In the genomic region with DNA sequence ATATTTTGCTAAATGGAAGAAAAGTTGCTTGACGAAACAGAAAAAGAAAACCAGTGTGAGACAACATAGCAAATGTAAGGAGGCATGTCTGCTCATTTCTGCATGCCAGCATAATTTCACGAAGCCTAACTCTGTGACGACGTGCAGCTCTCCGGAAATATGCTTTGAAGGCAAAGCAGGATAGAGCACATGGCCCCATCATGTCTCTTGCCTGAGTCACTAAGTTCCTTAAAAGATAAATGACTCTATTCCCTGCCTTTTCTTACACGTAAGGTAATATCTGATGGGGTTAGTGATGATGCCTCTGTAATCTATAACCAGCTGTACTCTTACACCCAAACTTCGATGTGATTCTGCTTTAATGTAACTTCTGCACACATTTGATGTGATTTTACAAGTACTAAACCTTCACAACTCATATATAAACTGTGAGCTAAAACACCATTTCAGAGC, we compare ENCODE assay signal across 21 cellular contexts.
DNase-seq lines count a peak whose midpoint lies in the region; ATAC-seq and TF ChIP-seq lines count a peak whose summit lies in the region.
"Had no signal": no experiment of that assay in that cellular context is flagged by ENCODE, and none has a peak within 500 bp of the region (broad histone marks: within the 10 kb centered on the region; RNA-seq: fewer than 3 reads in every experiment).

No MANE protein-coding gene starts in this region.

- peaks cover 2% of the 10 kb centered on the region for H3K36me3 Mint-ChIP-seq in mesothelial cell of epicardium
- H3K36me3 Mint-ChIP-seq in activated naive CD8-positive, alpha-beta T cell treated with anti-CD3 and anti-CD28 coated beads, Interleukin-2, amount 50 U/mL, for 24 hours (ENCODE audit: low read depth): no peaks in the 10 kb centered on the region
- H3K36me3 Mint-ChIP-seq: CD4-positive, CD25-positive, alpha-beta regulatory T cell had no signal

- no peak overlapping the region for H3K27ac Mint-ChIP-seq in mesothelial cell of epicardium
- no peak overlapping the region for H3K27ac Mint-ChIP-seq in activated naive CD8-positive, alpha-beta T cell treated with anti-CD3 and anti-CD28 coated beads, Interleukin-2, amount 50 U/mL, for 24 hours
- H3K27ac Mint-ChIP-seq: CD4-positive, CD25-positive, alpha-beta regulatory T cell; T-helper 17 cell had no signal

- no peaks in the 10 kb centered on the region for H3K27me3 Mint-ChIP-seq in mesothelial cell of epicardium (ENCODE audit: low read depth)
- H3K27me3 Mint-ChIP-seq in activated naive CD8-positive, alpha-beta T cell treated with anti-CD3 and anti-CD28 coated beads, Interleukin-2, amount 50 U/mL, for 24 hours: no peaks in the 10 kb centered on the region
- H3K27me3 Mint-ChIP-seq: CD4-positive, CD25-positive, alpha-beta regulatory T cell had no signal

- no peaks in the 10 kb centered on the region for H3K36me3 ChIP-seq in left lung

- ATAC-seq in left lung (peak; percentile 17), GM18505 (IDR thresholded peaks at IDR 0.05; ENCODE audit: unreplicated experiment) (no peak)
- ATAC-seq in activated naive CD8-positive, alpha-beta T cell treated with anti-CD3 and anti-CD28 coated beads, Interleukin-2, amount 50 U/mL, for 24 hours: no peak
- ATAC-seq: T-helper 17 cell had no signal

- no peaks in the 10 kb centered on the region for H3K9me3 Mint-ChIP-seq in mesothelial cell of epicardium
- H3K9me3 Mint-ChIP-seq in activated naive CD8-positive, alpha-beta T cell treated with anti-CD3 and anti-CD28 coated beads, Interleukin-2, amount 50 U/mL, for 24 hours: no peaks in the 10 kb centered on the region
- H3K9me3 Mint-ChIP-seq: CD4-positive, CD25-positive, alpha-beta regulatory T cell had no signal

- H3K4me3 ChIP-seq in choroid plexus epithelial cell (ENCODE audit: low read depth, low read length): no peak overlapping the region
- no peak overlapping the region for H3K4me3 ChIP-seq in left lung

- DNase-seq in AG08395 (ENCODE audit: low spot score) (peak; percentile 55), NCI-H226 (peak; percentile 13), choroid plexus epithelial cell (ENCODE audit: low read depth) (peak; percentile 57), left lung (no peak), NCI-H2196 (lab: John Stamatoyannopoulos, UW; ENCODE audit: unreplicated experiment) (no peak), mesothelial cell of epicardium (ENCODE audit: low spot score in 2 of 2, unreplicated experiment in 2 of 2) (no peak)
- DNase-seq in activated naive CD8-positive, alpha-beta T cell treated with anti-CD3 and anti-CD28 coated beads, Interleukin-2, amount 50 U/mL, for 24 hours: no peak
- DNase-seq: activated CD4-positive, CD25-positive, alpha-beta regulatory T cell treated with anti-CD3 and anti-CD28 coated beads, Interleukin-2, amount 50 U/mL, for 72 hours; activated CD8-positive, alpha-beta memory T cell treated with anti-CD3 and anti-CD28 coated beads, Interleukin-2, amount 50 U/mL, for 4 hours; aorta; CD4-positive, CD25-positive, alpha-beta regulatory T cell; DMS79; HCEC 1CT; head of caudate nucleus; NCI-H446 treated with DMSO at 0.1 percent for 48 hours; nucleus accumbens; right cardiac atrium; SIG-M5; stimulated activated CD4-positive, alpha-beta T cell treated with anti-CD3 and anti-CD28 coated beads, Interleukin-1b, Interleukin-23, amount 100 ng/mL, for 48 hours; T-helper 17 cell had no signal

- TF ChIP-seq CTCF in choroid plexus epithelial cell (conservative IDR thresholded peaks at IDR 0.05; ENCODE audit: low read depth, low read length): no peak
- no peak for TF ChIP-seq CTCF in left lung (IDR thresholded peaks at IDR 0.05)
- no peak for TF ChIP-seq CTCF in mesothelial cell of epicardium (IDR thresholded peaks at IDR 0.05; ENCODE audit: unreplicated experiment)

- no peak overlapping the region for H3K27ac ChIP-seq in left lung

- intact Hi-C loops in left lung (cut with DNase I): no loop called here

- H3K9me3 ChIP-seq in left lung: no peaks in the 10 kb centered on the region

- H3K4me1 Mint-ChIP-seq in mesothelial cell of epicardium: peaks cover 12% of the 10 kb centered on the region
- H3K4me1 Mint-ChIP-seq in activated naive CD8-positive, alpha-beta T cell treated with anti-CD3 and anti-CD28 coated beads, Interleukin-2, amount 50 U/mL, for 24 hours: peaks cover 42% of the 10 kb centered on the region

- TF ChIP-seq POLR2A in GM18505 (IDR thresholded peaks at IDR 0.05; ENCODE audit: borderline replicate concordance, extremely low read depth, insufficient read depth, insufficient read length): no peak

- no peaks in the 10 kb centered on the region for H3K27me3 ChIP-seq in left lung

- H3K4me3 Mint-ChIP-seq in mesothelial cell of epicardium: no peak overlapping the region
- no peak overlapping the region for H3K4me3 Mint-ChIP-seq in activated naive CD8-positive, alpha-beta T cell treated with anti-CD3 and anti-CD28 coated beads, Interleukin-2, amount 50 U/mL, for 24 hours
- H3K4me3 Mint-ChIP-seq: CD4-positive, CD25-positive, alpha-beta regulatory T cell; T-helper 17 cell had no signal

- peaks cover 0 to 25% of the 10 kb centered on the region in 2 donors for H3K4me1 ChIP-seq in left lung

Comparison
In these comparisons a context has a peak if more than half of its experiments do, and no peak if none do; other contexts are left out.
1. DNase-seq: peak in AG08395 (single experiment), NCI-H226 (single experiment) and choroid plexus epithelial cell (single experiment); none in left lung (0 of 2), NCI-H2196 (single experiment), mesothelial cell of epicardium (0 of 2) and activated naive CD8-positive, alpha-beta T cell treated with anti-CD3 and anti-CD28 coated beads, Interleukin-2, amount 50 U/mL, for 24 hours (single experiment).